In the genomic region with DNA sequence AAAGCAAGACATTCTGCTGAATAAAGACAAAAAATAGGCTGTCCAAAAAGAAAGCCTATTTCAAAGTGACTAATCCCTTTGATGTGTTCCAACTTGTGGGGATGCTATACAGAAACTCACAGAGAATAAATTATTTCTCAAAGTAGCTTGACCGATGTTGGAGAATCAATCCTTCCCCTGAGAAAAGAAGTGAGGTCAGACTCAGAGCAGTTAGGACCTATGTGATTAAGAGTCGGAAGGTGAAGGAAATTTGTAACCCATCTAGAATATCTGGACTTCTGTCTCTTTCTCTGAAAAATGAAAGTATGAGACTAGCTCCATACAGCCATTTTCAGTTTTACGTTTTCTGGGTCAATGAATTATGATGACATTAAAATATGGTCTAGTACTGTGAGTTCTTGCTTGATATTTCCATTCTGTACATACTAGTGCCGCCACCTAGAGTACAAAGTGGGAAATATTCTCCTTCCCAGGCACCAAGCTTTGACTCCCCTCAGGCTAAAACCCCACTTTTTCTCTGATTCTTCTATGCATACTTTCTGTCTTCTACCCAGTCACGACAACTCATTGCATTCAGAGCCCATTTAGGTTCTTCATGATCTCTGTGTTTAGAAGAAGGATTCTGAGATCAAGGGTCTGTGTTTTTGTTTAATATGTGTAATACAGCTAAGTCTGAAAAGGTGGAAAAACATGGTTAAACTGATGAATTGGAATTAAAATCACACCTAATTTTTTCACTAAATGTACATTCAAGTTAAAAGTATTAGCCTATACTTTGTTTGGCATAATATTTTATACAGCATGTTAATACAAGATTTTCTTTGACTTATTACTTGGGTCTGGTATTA, we compare ENCODE assay signal across 9 cellular contexts. TPM values are rescaled to one million over a fixed set of nuclear protein-coding genes. Genes with fewer than 3 reads are reported as not detected.
DNase-seq lines count a peak whose midpoint lies in the region; ATAC-seq and TF ChIP-seq lines count a peak whose summit lies in the region.
"Had no signal": no experiment of that assay in that cellular context is flagged by ENCODE, and none has a peak within 500 bp of the region (broad histone marks: within the 10 kb centered on the region; RNA-seq: fewer than 3 reads in every experiment).

No MANE protein-coding gene starts in this region.

- H3K4me3 ChIP-seq in colonic mucosa (no peak overlapping the region), lower lobe of right lung (peak overlapping the region; percentile 15)
- H3K4me3 ChIP-seq: BLaER1 had no signal

- H3K27me3 ChIP-seq in colonic mucosa = no peaks in the 10 kb centered on the region
- no peaks in the 10 kb centered on the region for H3K27me3 ChIP-seq in lower lobe of right lung (ENCODE audit: low read depth)
- H3K27me3 ChIP-seq: BLaER1 had no signal

- no peak overlapping the region for H3K9ac ChIP-seq in colonic mucosa (ENCODE audit: low read depth in 2 of 2, low read length in 2 of 2)
- H3K9ac ChIP-seq: BLaER1 had no signal

- no peaks in the 10 kb centered on the region for H3K36me3 ChIP-seq in colonic mucosa
- H3K36me3 ChIP-seq in lower lobe of right lung = no peaks in the 10 kb centered on the region
- H3K36me3 ChIP-seq: BLaER1 had no signal

- no peak overlapping the region for H3K27ac ChIP-seq in colonic mucosa
- no peak overlapping the region for H3K27ac ChIP-seq in lower lobe of right lung
- H3K27ac ChIP-seq: BLaER1 had no signal

- peak; percentile 69 for DNase-seq in DMS 273 (lab: John Stamatoyannopoulos, UW; ENCODE audit: unreplicated experiment)
- no peak for DNase-seq in DMS 273 treated with DMSO at 0.1 percent for 48 hours (lab: John Stamatoyannopoulos, UW)
- peak; percentile 69 for DNase-seq in NCI-H82 (lab: John Stamatoyannopoulos, UW)
- DNase-seq in colonic mucosa = peak; percentile 41
- DNase-seq in lower lobe of right lung = no peak
- DNase-seq in NK-92 (lab: John Stamatoyannopoulos, UW; ENCODE audit: unreplicated experiment) = no peak

- peak; percentile 59 for TF ChIP-seq CTCF in colonic mucosa (IDR thresholded peaks at IDR 0.05)
- peak; percentile 73 for TF ChIP-seq CTCF in lower lobe of right lung (IDR thresholded peaks at IDR 0.05)

- H3K4me1 ChIP-seq in colonic mucosa (no peaks in the 10 kb centered on the region), lower lobe of right lung (peaks cover 8% of the 10 kb centered on the region)

- intact Hi-C loops in colonic mucosa (cut with DNase I) = loop anchor here (5.0 kb wide), 1 partner anchor 400 kb away; no protein-coding TSS in a partner anchor
- intact Hi-C loops in lower lobe of right lung (cut with DNase I) = loop anchor here (5.0 kb wide), 1 partner anchor 290 kb away; no protein-coding TSS in a partner anchor

- H3K9me3 ChIP-seq in colonic mucosa (no peaks in the 10 kb centered on the region), lower lobe of right lung (no peaks in the 10 kb centered on the region)
- H3K9me3 ChIP-seq: BLaER1 had no signal

- ATAC-seq in GM21515 (IDR thresholded peaks at IDR 0.05; ENCODE audit: unreplicated experiment) (peak; percentile 98), HG03565 (IDR thresholded peaks at IDR 0.05; ENCODE audit: unreplicated experiment) (peak; percentile 95), lower lobe of right lung (peak; percentile 83 to 88)

RNA-seq across cellular contexts. Expression of a gene that starts 6.9 kb away (rescaled TPM):
- total RNA-seq in colonic mucosa = under 1 TPM in 1 of 2 donors, not detected in 1; 0.32 TPM
- 2.3 TPM for total RNA-seq in lower lobe of right lung

RNA-seq across cellular contexts. Expression of a gene that starts 30.9 kb away (rescaled TPM):
- total RNA-seq in colonic mucosa (under 1 TPM; 0.32 to 0.88 TPM), lower lobe of right lung (11.0 TPM)

Comparison
In these comparisons a context has a peak if more than half of its experiments do, and no peak if none do; other contexts are left out.
1. DNase-seq: peak in DMS 273 (single experiment), NCI-H82 (single experiment) and colonic mucosa (single experiment); none in DMS 273 treated with DMSO at 0.1 percent for 48 hours (single experiment), lower lobe of right lung (single experiment) and NK-92 (single experiment).
2. Peak in every context shown above with its lines, with median percentiles within 50 percentile points of each other: ATAC-seq.